In genomic region chr7:128322040-128322643, GRCh38 we compare ENCODE assay signal across 8 cellular contexts. TPM values are rescaled to one million over a fixed set of nuclear protein-coding genes. Genes with fewer than 3 reads are reported as not detected.
A peak's percentile ranks its signal among the peaks of the same experiment; 100 is the strongest.
DNase-seq lines count a peak whose midpoint lies in the region; ATAC-seq and TF ChIP-seq lines count a peak whose summit lies in the region.

No MANE protein-coding gene starts in this region.

- no peak for ATAC-seq in GM21717 (IDR thresholded peaks at IDR 0.05; ENCODE audit: unreplicated experiment)
- no peak for ATAC-seq in HG03354 (IDR thresholded peaks at IDR 0.05; ENCODE audit: poor library complexity, severe bottlenecking, unreplicated experiment)

- no peaks in the 10 kb centered on the region for H3K9me3 ChIP-seq in H9 (ENCODE audit: control insufficient read depth, low read depth, low read length)
- H3K9me3 ChIP-seq in neural cell (ENCODE audit: low read length), result no peaks in the 10 kb centered on the region

- no peaks in the 10 kb centered on the region for H3K9me2 ChIP-seq in neural cell (ENCODE audit: insufficient read depth, low read length)

- H3K56ac ChIP-seq in H9 (ENCODE audit: insufficient read length, low read depth, low read length), result no peak overlapping the region

- H4K20me1 ChIP-seq in H9 (ENCODE audit: control insufficient read depth, insufficient read depth, insufficient read length) (no peaks in the 10 kb centered on the region), neural cell (ENCODE audit: insufficient read depth) (no peaks in the 10 kb centered on the region)

- H3F3A ChIP-seq in neural cell (ENCODE audit: insufficient read depth, low read length, poor library complexity, severe bottlenecking), result no peaks in the 10 kb centered on the region

- TF ChIP-seq EP300 in neural cell (conservative IDR thresholded peaks at IDR 0.05; ENCODE audit: poor library complexity, severe bottlenecking), result no peak

- H3K4me1 ChIP-seq in H9 (ENCODE audit: insufficient read depth, low read length), result no peaks in the 10 kb centered on the region

- no peak overlapping the region for H3K4me3 ChIP-seq in epithelial cell of proximal tubule (ENCODE audit: low read depth, low read length)
- H3K4me3 ChIP-seq in neural cell (ENCODE audit: low read length), result no peak overlapping the region

- H2BK20ac ChIP-seq in H9 (ENCODE audit: low read depth, low read length, poor library complexity, severe bottlenecking), result no peak overlapping the region

- H3K36me3 Mint-ChIP-seq in H9 (ENCODE audit: insufficient read depth in 1 of 3, low read depth in 3 of 3), result peaks cover 42 to 90% (median 79%) of the 10 kb centered on the region in 3 experiments; a peak in 6 of 7 replicates

- no peak overlapping the region for H2AK5ac ChIP-seq in H9 (ENCODE audit: insufficient read length, low read length)

- H3K14ac ChIP-seq in H9 (ENCODE audit: insufficient read depth, low read length), result no peak overlapping the region

- H3K9me3 Mint-ChIP-seq in H9, result no peaks in the 10 kb centered on the region

- TF ChIP-seq RAD21 in neural cell (conservative IDR thresholded peaks at IDR 0.05), result peak; percentile 58

- no peak overlapping the region for H2BK12ac ChIP-seq in H9 (ENCODE audit: insufficient read length, low read depth, low read length)

- DNase-seq in Caki2 (ENCODE audit: low read depth), result peak; percentile 8
- DNase-seq in H9, result no peak
- peak; percentile 14 for DNase-seq in RPMI8226
- no peak for DNase-seq in epithelial cell of proximal tubule (ENCODE audit: low read depth)
- DNase-seq in activated effector memory CD4-positive, alpha-beta T cell treated with Interleukin-2 at 50 U/mL for 16 hours, result no peak

- TF ChIP-seq CTCF in H9 (conservative IDR thresholded peaks at IDR 0.05) (peak; percentile 67), epithelial cell of proximal tubule (conservative IDR thresholded peaks at IDR 0.05; ENCODE audit: low read depth, low read length) (peak; percentile 59), neural cell (IDR thresholded peaks at IDR 0.05; ENCODE audit: poor library complexity, severe bottlenecking) (peak; percentile 58)

- no peak overlapping the region for H3K4me3 Mint-ChIP-seq in H9

- peaks cover 2% of the 10 kb centered on the region for H3K79me1 ChIP-seq in H9 (ENCODE audit: insufficient read depth, low read depth, low read length, poor library complexity, severe bottlenecking)

- WGBS in H9 (ENCODE audit: extremely low coverage, insufficient read length, low lambda C conversion rate), result no CpG with 5 or more reads among the region's 3 CpGs

- H2AFZ ChIP-seq in H9 (ENCODE audit: low read length) (no peak overlapping the region), neural cell (ENCODE audit: low read depth, low read length) (no peak overlapping the region)

- peaks cover 0 to 3% of the 10 kb centered on the region in 2 experiments; a peak in 1 of 4 replicates for H3K4me1 Mint-ChIP-seq in H9

- H2BK120ac ChIP-seq in H9 (ENCODE audit: low read depth, low read length, poor library complexity, severe bottlenecking), result no peak overlapping the region

- no peak overlapping the region for H3K4ac ChIP-seq in H9 (ENCODE audit: low read depth, low read length)

- H3K4me2 ChIP-seq in H9 (ENCODE audit: insufficient read depth, insufficient read length, low read length), result no peak overlapping the region
- no peak overlapping the region for H3K4me2 ChIP-seq in neural cell (ENCODE audit: low read length)

- H3K23ac ChIP-seq in H9 (ENCODE audit: insufficient read length, low read depth, low read length), result no peak overlapping the region

- H3K36me3 ChIP-seq in neural cell (ENCODE audit: insufficient read depth, low read length), result peaks cover 9% of the 10 kb centered on the region

- H4K91ac ChIP-seq in H9 (ENCODE audit: insufficient read length, low read depth, low read length), result no peak overlapping the region

- 0 out of 7 replicates have a peak overlapping the region, but pooled peaks of 1 of the 3 experiments have one; percentile 17 for H3K27ac Mint-ChIP-seq in H9

- H3K9ac ChIP-seq in H9 (ENCODE audit: extremely low read depth, insufficient read length, low read length) (no peak overlapping the region), neural cell (ENCODE audit: low read length) (no peak overlapping the region)

- in situ Hi-C loops in Caki2 (cut with HindIII; ENCODE audit: low pct_unique_long_range_greater_than_20kb, low sequenced_read_pairs), result no loop called here

- H3T11ph ChIP-seq in H9 (ENCODE audit: low read length), result no peak overlapping the region

- H3K23me2 ChIP-seq in H9 (ENCODE audit: insufficient read length, low read depth, low read length, poor library complexity, severe bottlenecking), result no peaks in the 10 kb centered on the region

- no peaks in the 10 kb centered on the region for H3K27me3 Mint-ChIP-seq in H9 (ENCODE audit: low read depth)

- H4K5ac ChIP-seq in H9 (ENCODE audit: insufficient read length, low read depth, low read length), result no peak overlapping the region

- H3K18ac ChIP-seq in H9 (ENCODE audit: insufficient read length, low read depth, low read length), result no peak overlapping the region

- H3K27me3 ChIP-seq in H9 (ENCODE audit: insufficient read depth, low read length), result no peaks in the 10 kb centered on the region
- no peaks in the 10 kb centered on the region for H3K27me3 ChIP-seq in neural cell (ENCODE audit: insufficient read depth, low read depth, low read length)

- H4K8ac ChIP-seq in H9 (replicated peaks; ENCODE audit: insufficient read length, low read depth, low read length), result no peak overlapping the region

- H3K79me2 ChIP-seq in H9 (ENCODE audit: insufficient read depth, low read length), result no peaks in the 10 kb centered on the region
- H3K79me2 ChIP-seq in neural cell (replicated peaks; ENCODE audit: insufficient read depth, low read length), result no peaks in the 10 kb centered on the region

- H3K27ac ChIP-seq in H9 (ENCODE audit: insufficient read length, low read depth, low read length) (no peak overlapping the region), neural cell (ENCODE audit: low read length) (no peak overlapping the region)

- no peak overlapping the region for H2BK15ac ChIP-seq in H9 (ENCODE audit: low read depth, low read length)

- no peak overlapping the region for H2BK5ac ChIP-seq in H9 (ENCODE audit: insufficient read length, low read length)

TF ChIP-seq in neural cell, 6 proteins besides CTCF, POLR2A, EP300 and RAD21:
- TF ChIP-seq MXI1 (conservative IDR thresholded peaks at IDR 0.05; ENCODE audit: poor library complexity, severe bottlenecking) (no peak), SMC3 (conservative IDR thresholded peaks at IDR 0.05; ENCODE audit: poor library complexity) (peak; percentile 67)

RNA-seq across cellular contexts. Expression of gene RBM28, which starts 21.6 kb away (rescaled TPM):
- total RNA-seq in Caki2 (2014; rRNA removed; shearing (Covaris generic); ENCODE audit: low replicate concordance), result 12.9 and 30.0 TPM in 2 replicates
- total RNA-seq in H9 (2021) (67.5 and 70.0 TPM in 2 replicates), epithelial cell of proximal tubule (22.1 and 31.3 TPM in 2 replicates)
- 18.9 and 33.8 TPM in 2 replicates for polyA plus RNA-seq in neural cell
- 30.7 and 35.9 TPM in 2 replicates for polyA minus RNA-seq in neural cell

RNA-seq across cellular contexts. Expression of gene PRRT4, which starts 39.3 kb away (rescaled TPM):
- total RNA-seq in Caki2 (2014; rRNA removed; shearing (Covaris generic); ENCODE audit: low replicate concordance), result 0.91 TPM in 1 of 2 replicates, not detected in the other
- 0.15 and 0.24 TPM in 2 replicates for total RNA-seq in H9 (2021)
- 1.3 TPM in 1 of 2 replicates, not detected in the other for total RNA-seq in epithelial cell of proximal tubule
- polyA plus RNA-seq in neural cell, result 32.5 and 34.4 TPM in 2 replicates
- polyA minus RNA-seq in neural cell, result 17.2 and 22.4 TPM in 2 replicates

Comparison
In these comparisons a context has a peak if more than half of its experiments do, and no peak if none do; other contexts are left out.
1. DNase-seq: peak in Caki2 (single experiment) and RPMI8226 (single experiment); none in H9 (single experiment), epithelial cell of proximal tubule (single experiment) and activated effector memory CD4-positive, alpha-beta T cell treated with Interleukin-2 at 50 U/mL for 16 hours (single experiment).
2. Peak in every context shown above with its lines, with median percentiles within 50 percentile points of each other: CTCF ChIP-seq.